19 cellular contexts compared by ENCODE assay signal in genomic region chr16:57025941-57026777, GRCh38. TPM values are rescaled to one million over a fixed set of nuclear protein-coding genes. Genes with fewer than 3 reads are reported as not detected.
DNase-seq lines count a peak whose midpoint lies in the region; ATAC-seq, FAIRE-seq and TF ChIP-seq lines count a peak whose summit lies in the region.
"Had no signal": no experiment of that assay in that cellular context is flagged by ENCODE, and none has a peak within 500 bp of the region (broad histone marks: within the 10 kb centered on the region; RNA-seq: fewer than 3 reads in every experiment).

No MANE protein-coding gene starts in this region.

- no peak for TF ChIP-seq RAD21 in H1 (IDR thresholded peaks at IDR 0.05 in 1 of 2, conservative IDR thresholded peaks at IDR 0.05 in 1 of 2; ENCODE audit: low read depth in 2 of 2, low read length in 2 of 2)

- peaks cover 0 to 2% of the 10 kb centered on the region in 2 experiments for H4K20me1 ChIP-seq in H1 (replicated peaks in 1 of 2; ENCODE audit: control insufficient read depth in 1 of 2, insufficient read depth in 2 of 2, low read length in 2 of 2)

- no peak overlapping the region for H3K4me2 ChIP-seq in H1 (ENCODE audit: insufficient read depth in 1 of 2, low read depth in 2 of 2, low read length in 2 of 2)
- no peak overlapping the region for H3K4me2 ChIP-seq in mesendoderm (ENCODE audit: low read length)
- H3K4me2 ChIP-seq: smooth muscle cell had no signal

- no peak overlapping the region for H3K14ac ChIP-seq in H1 (ENCODE audit: insufficient read length)

- no peak overlapping the region for H3K27ac Mint-ChIP-seq in activated T-cell treated with anti-CD3 and anti-CD28 coated beads, Interleukin-2, amount 50 U/mL, for 72 hours
- peak overlapping the region; percentile 74 to 89 (median 80) for H3K27ac Mint-ChIP-seq in IgD-negative memory B cell

- H3K18ac ChIP-seq in H1 (ENCODE audit: extremely low read depth, low read length) (no peak overlapping the region), mesendoderm (ENCODE audit: low read length) (no peak overlapping the region)

- H2BK15ac ChIP-seq in H1 (ENCODE audit: low read length) (no peak overlapping the region), mesendoderm (replicated peaks; ENCODE audit: low read depth) (no peak overlapping the region)

- peaks cover 6% of the 10 kb centered on the region; the same call in 1 of the 2 replicates for H3K23me2 ChIP-seq in H1 (ENCODE audit: low read depth, low read length)

- POLR2A ChIA-PET in H1 (lab: Charles Lee; ENCODE audit: partially characterized antibody), result no interaction called here

- no peak overlapping the region for H3K9ac ChIP-seq in H1 (replicated peaks in 1 of 4; ENCODE audit: extremely low read depth in 1 of 4, low read depth in 3 of 4, low read length in 3 of 4)
- H3K9ac ChIP-seq in mesendoderm (ENCODE audit: low read length), result no peak overlapping the region
- H3K9ac ChIP-seq: parathyroid adenoma had no signal

- no peak for TF ChIP-seq CTCF in H1 (IDR thresholded peaks at IDR 0.05; ENCODE audit: control extremely low read depth in 1 of 3, insufficient read depth in 1 of 3, low read depth in 1 of 3, low read length in 3 of 3)

- H3K9me3 Mint-ChIP-seq in activated T-cell treated with anti-CD3 and anti-CD28 coated beads, Interleukin-2, amount 50 U/mL, for 72 hours, result peaks cover 2% of the 10 kb centered on the region in 2 donors
- peaks cover 0 to 1% (median 0%) of the 10 kb centered on the region in 3 donors for H3K9me3 Mint-ChIP-seq in IgD-negative memory B cell
- H3K9me3 Mint-ChIP-seq: activated CD4-positive, alpha-beta T cell treated with anti-CD3 and anti-CD28 coated beads, Interleukin-2, amount 10 ng/mL, durations not matched to agents 7 days and 5 days had no signal

- H3K4ac ChIP-seq in H1 (replicated peaks; ENCODE audit: insufficient read length, low read depth, low read length) (no peak overlapping the region), mesendoderm (ENCODE audit: low read depth, low read length) (no peak overlapping the region)

- 0 out of 2 replicates have a peak overlapping the region, but pooled peaks have one; percentile 27 for H2BK12ac ChIP-seq in H1 (ENCODE audit: low read depth, low read length)

- no peak overlapping the region for H4K91ac ChIP-seq in H1 (replicated peaks; ENCODE audit: insufficient read length, low read length)

- H2BK20ac ChIP-seq in H1 (ENCODE audit: low read length), result no peak overlapping the region

- no peaks in the 10 kb centered on the region for H3K79me2 ChIP-seq in H1 (ENCODE audit: control insufficient read depth in 1 of 2, insufficient read depth in 2 of 2, low read length in 2 of 2)
- H3K79me2 ChIP-seq in mesendoderm (ENCODE audit: control insufficient read depth, insufficient read depth, low read length), result no peaks in the 10 kb centered on the region
- H3K79me2 ChIP-seq: parathyroid adenoma had no signal

- H3K4me3 Mint-ChIP-seq in activated T-cell treated with anti-CD3 and anti-CD28 coated beads, Interleukin-2, amount 50 U/mL, for 72 hours, result no peak overlapping the region
- no peak overlapping the region for H3K4me3 Mint-ChIP-seq in IgD-negative memory B cell
- H3K4me3 Mint-ChIP-seq: activated CD4-positive, alpha-beta T cell treated with anti-CD3 and anti-CD28 coated beads, Interleukin-2, amount 10 ng/mL, durations not matched to agents 7 days and 5 days had no signal

- WGBS in H1 (ENCODE audit: extremely low coverage in 1 of 2, insufficient coverage in 1 of 2, insufficient read length in 1 of 2, insufficient replicate concordance in 2 of 2, low coverage in 1 of 2, low lambda C conversion rate in 2 of 2, missing lambda C conversion rate in 1 of 2), 2 experiments, result 84% methylated on average over 21 of the region's 21 CpGs; no CpG with 5 or more reads in 1 of the 2 experiments
- 48 to 81% (median 67%) methylated on average over 21 of the region's 21 CpGs for whole genome bisulfite sequencing in small intestine, 3 donors
- WGBS in mesendoderm (ENCODE audit: extremely low coverage, insufficient coverage, low lambda C conversion rate), result no CpG with 5 or more reads among the region's 21 CpGs

- H2BK120ac ChIP-seq in H1 (replicated peaks; ENCODE audit: low read depth, low read length) (no peak overlapping the region), mesendoderm (ENCODE audit: low read depth, low read length) (no peak overlapping the region)

- H3K36me3 Mint-ChIP-seq in activated T-cell treated with anti-CD3 and anti-CD28 coated beads, Interleukin-2, amount 50 U/mL, for 72 hours (ENCODE audit: insufficient read depth in 2 of 2), result peaks cover 22 to 50% of the 10 kb centered on the region in 2 donors
- H3K36me3 Mint-ChIP-seq in IgD-negative memory B cell, result peaks cover 14% of the 10 kb centered on the region

- H3K23ac ChIP-seq in H1 (ENCODE audit: insufficient read length), result no peak overlapping the region
- no peak overlapping the region for H3K23ac ChIP-seq in mesendoderm (ENCODE audit: low read length)

- H3K4me1 Mint-ChIP-seq in activated T-cell treated with anti-CD3 and anti-CD28 coated beads, Interleukin-2, amount 50 U/mL, for 72 hours (ENCODE audit: low read depth), result peaks cover 93% of the 10 kb centered on the region
- peaks cover 15 to 32% (median 20%) of the 10 kb centered on the region in 3 donors for H3K4me1 Mint-ChIP-seq in IgD-negative memory B cell

- H3K36me3 ChIP-seq in H1 (ENCODE audit: control insufficient read depth in 2 of 4, insufficient read depth in 4 of 4, low read length in 3 of 4) (no peaks in the 10 kb centered on the region), small intestine (ENCODE audit: control insufficient read depth in 2 of 2, insufficient read depth in 2 of 2, low read length in 2 of 2) (peaks cover 10 to 11% of the 10 kb centered on the region in 2 donors), mesendoderm (ENCODE audit: control insufficient read depth, insufficient read depth, low read length) (no peaks in the 10 kb centered on the region)
- H3K36me3 ChIP-seq: uterus had no signal

- H4K5ac ChIP-seq in H1 (ENCODE audit: insufficient read length, low read depth, low read length), result no peak overlapping the region
- H4K5ac ChIP-seq in mesendoderm (ENCODE audit: low read length), result no peak overlapping the region

- H3K9me3 ChIP-seq in H1 (ENCODE audit: insufficient read depth in 2 of 2, low read depth in 1 of 2, low read length in 1 of 2), result no peaks in the 10 kb centered on the region
- H3K9me3 ChIP-seq in small intestine (ENCODE audit: control insufficient read depth, low read depth), result no peaks in the 10 kb centered on the region
- H3K9me3 ChIP-seq: Peyer's patch, uterus had no signal

- H3K56ac ChIP-seq in H1 (replicated peaks; ENCODE audit: insufficient read length, low read depth, low read length), result no peak overlapping the region
- H3K56ac ChIP-seq in mesendoderm (ENCODE audit: low read length), result no peak overlapping the region

- H3K27me3 ChIP-seq in H1 (replicated peaks in 1 of 4; ENCODE audit: control insufficient read depth in 3 of 4, extremely low read depth in 1 of 4, insufficient read depth in 3 of 4, low read length in 3 of 4), result no peaks in the 10 kb centered on the region
- H3K27me3 ChIP-seq in small intestine (ENCODE audit: control insufficient read depth in 2 of 2, insufficient read depth in 2 of 2, low read length in 2 of 2), result no peaks in the 10 kb centered on the region
- no peaks in the 10 kb centered on the region for H3K27me3 ChIP-seq in mesendoderm (ENCODE audit: insufficient read depth, low read length, poor library complexity)
- H3K27me3 ChIP-seq: Peyer's patch, uterus had no signal

- DNase-seq in activated T-cell treated with anti-CD3 and anti-CD28 coated beads, Interleukin-2, amount 50 U/mL, for 1 hour, result peak; percentile 24
- DNase-seq in activated T-cell treated with anti-CD3 and anti-CD28 coated beads, Interleukin-2, amount 50 U/mL, for 72 hours, result no peak
- no peak for DNase-seq in H1 (ENCODE audit: low read depth in 1 of 2, low spot score in 2 of 2)
- DNase-seq in small intestine, result peak; percentile 25
- DNase-seq in mesendoderm, result no peak
- no peak for DNase-seq in COLO829 (ENCODE audit: low spot score)
- DNase-seq in EL, result no peak
- DNase-seq: activated CD4-positive, alpha-beta T cell treated with anti-CD3 and anti-CD28 coated beads, Interleukin-2, amount 10 ng/mL, durations not matched to agents 7 days and 5 days; head of caudate nucleus; MM.1S; NCI-H1930; NCI-H524 treated with DMSO at 0.1 percent for 48 hours; Peyer's patch; stimulated activated naive CD8-positive, alpha-beta T cell treated with anti-CD3 and anti-CD28 coated beads, Interleukin-15, amount 100 ng/mL, for 72 hours; uterus had no signal

- H3K27me3 Mint-ChIP-seq in activated T-cell treated with anti-CD3 and anti-CD28 coated beads, Interleukin-2, amount 50 U/mL, for 72 hours (ENCODE audit: low read depth), result no peaks in the 10 kb centered on the region
- no peaks in the 10 kb centered on the region for H3K27me3 Mint-ChIP-seq in IgD-negative memory B cell
- H3K27me3 Mint-ChIP-seq: activated CD4-positive, alpha-beta T cell treated with anti-CD3 and anti-CD28 coated beads, Interleukin-2, amount 10 ng/mL, durations not matched to agents 7 days and 5 days; stimulated activated naive CD8-positive, alpha-beta T cell treated with anti-CD3 and anti-CD28 coated beads, Interleukin-15, amount 100 ng/mL, for 72 hours had no signal

- H3K27ac ChIP-seq in H1 (ENCODE audit: low read depth, low read length) (no peak overlapping the region), small intestine (ENCODE audit: low read depth in 1 of 2, low read length in 1 of 2) (no peak overlapping the region), mesendoderm (ENCODE audit: low read depth, low read length) (no peak overlapping the region)
- H3K27ac ChIP-seq: parathyroid adenoma, Peyer's patch, uterus had no signal

- H3K4me1 ChIP-seq in H1 (replicated peaks in 1 of 4; ENCODE audit: control insufficient read depth in 3 of 4, insufficient read depth in 4 of 4, low read length in 3 of 4), result no peaks in the 10 kb centered on the region
- no peaks in the 10 kb centered on the region for H3K4me1 ChIP-seq in small intestine (ENCODE audit: control insufficient read depth in 2 of 2, insufficient read depth in 1 of 2, low read depth in 1 of 2, low read length in 1 of 2)
- no peaks in the 10 kb centered on the region for H3K4me1 ChIP-seq in mesendoderm (ENCODE audit: control insufficient read depth, low read depth, low read length)
- H3K4me1 ChIP-seq: parathyroid adenoma, Peyer's patch, uterus had no signal

- H2BK5ac ChIP-seq in H1 (ENCODE audit: low read depth, low read length) (no peak overlapping the region), mesendoderm (ENCODE audit: low read length) (no peak overlapping the region)

- FAIRE-seq in H1 (lab: Jason Lieb, UNC) (no peak), small intestine (lab: Jason Lieb, UNC) (no peak)
- FAIRE-seq: islet of Langerhans had no signal

- no peak for TF ChIP-seq POLR2A in H1 (IDR thresholded peaks at IDR 0.05; ENCODE audit: control extremely low read depth in 1 of 2, low read depth in 2 of 2, low read length in 2 of 2)

- CTCF ChIA-PET in H1 (lab: Charles Lee; ENCODE audit: partially characterized antibody), result interaction anchor here (1.2 to 1.7 kb wide), 4 partner anchors 10 to 386 kb away, joined by 3 to 7 read pairs (median 4); no protein-coding TSS in a partner anchor

- TF ChIP-seq EP300 in H1 (IDR thresholded peaks at IDR 0.05; ENCODE audit: borderline replicate concordance in 1 of 2, low read depth in 2 of 2, low read length in 2 of 2), result no peak

- H3K79me1 ChIP-seq in H1 (ENCODE audit: low read depth, low read length), result no peaks in the 10 kb centered on the region
- H3K79me1 ChIP-seq in mesendoderm (ENCODE audit: low read length), result no peaks in the 10 kb centered on the region

- ATAC-seq in activated T-cell treated with anti-CD3 and anti-CD28 coated beads, Interleukin-2, amount 50 U/mL, for 72 hours (replicated peaks in 1 of 2), result no peak
- ATAC-seq: stimulated activated naive CD8-positive, alpha-beta T cell treated with anti-CD3 and anti-CD28 coated beads, Interleukin-15, amount 100 ng/mL, for 72 hours had no signal

- H2AK5ac ChIP-seq in H1 (ENCODE audit: low read depth, low read length) (no peak overlapping the region), mesendoderm (ENCODE audit: low read length) (no peak overlapping the region)

- no peak overlapping the region for H3K4me3 ChIP-seq in H1 (ENCODE audit: extremely low read depth in 1 of 4, insufficient read depth in 2 of 4, low read depth in 3 of 4, low read length in 4 of 4)
- no peak overlapping the region for H3K4me3 ChIP-seq in small intestine (ENCODE audit: low read depth in 1 of 2, low read length in 2 of 2)
- no peak overlapping the region for H3K4me3 ChIP-seq in mesendoderm (ENCODE audit: low read length)
- H3K4me3 ChIP-seq: Peyer's patch, smooth muscle cell, uterus had no signal

- peak overlapping the region; percentile 81 for H4K8ac ChIP-seq in H1 (ENCODE audit: extremely low read depth, insufficient read depth, low read length)
- no peak overlapping the region for H4K8ac ChIP-seq in mesendoderm (ENCODE audit: low read depth, low read length)

- no peak overlapping the region for H2AFZ ChIP-seq in H1 (ENCODE audit: low read length)
- H2AFZ ChIP-seq: parathyroid adenoma had no signal

RNA-seq across cellular contexts. Expression of gene NLRC5, which starts 36.8 kb away (rescaled TPM):
- 100 to 1,000 TPM; 239 to 256 TPM for total RNA-seq in activated T-cell treated with anti-CD3 and anti-CD28 coated beads, Interleukin-2, amount 50 U/mL, for 72 hours
- polyA plus RNA-seq in IgD-negative memory B cell (134 TPM), H1 (2011; rRNA removed) (2.0 and 2.2 TPM in 2 replicates), small intestine (10 to 100 TPM in 2 of 3 donors, 1 to 10 TPM in 1; 6.3 to 29.2 (median 25.4) TPM)
- total RNA-seq in H1 (2021; fragmentation: NEBNext Ultra II Directional; extraction: Animal tissue kit (Norgen Biotek cat#: 25700)), result 2.8 and 3.2 TPM in 2 replicates
- 1.8 TPM for polyA plus RNA-seq in H1 (2011; cell fraction: cytosol; rRNA removed)
- 8.8 TPM for polyA plus RNA-seq in H1 (2011; cell fraction: nucleus; rRNA removed)
- polyA plus RNA-seq in H1 (2012, experiment 1 of 2), result 0.97 to 4.4 TPM (median 2.8 TPM) in 4 replicates
- polyA plus RNA-seq in H1 (2012, experiment 2 of 2), result 1.3 TPM
- polyA plus RNA-seq in H1 (2013, experiment 1 of 2), result 1.3 TPM
- 1.1 TPM for polyA plus RNA-seq in H1 (2013, experiment 2 of 2)
- 4.4 and 5.0 TPM in 2 replicates for polyA minus RNA-seq in H1 (2011; rRNA and poly(A)+ RNA removed)
- 2.4 TPM for polyA minus RNA-seq in H1 (2011; cell fraction: cytosol; rRNA and poly(A)+ RNA removed)
- polyA minus RNA-seq in H1 (2011; cell fraction: nucleus; rRNA and poly(A)+ RNA removed), result 10.5 TPM
- polyA plus RNA-seq in mesendoderm (2013, experiment 1 of 2), result 0.41 TPM
- polyA plus RNA-seq in mesendoderm (2013, experiment 2 of 2), result 0.52 TPM

Comparison
In these comparisons a context has a peak if more than half of its experiments do, and no peak if none do; other contexts are left out.
1. DNase-seq: peak in activated T-cell treated with anti-CD3 and anti-CD28 coated beads, Interleukin-2, amount 50 U/mL, for 1 hour (single experiment) and small intestine (single experiment); none in activated T-cell treated with anti-CD3 and anti-CD28 coated beads, Interleukin-2, amount 50 U/mL, for 72 hours (0 of 2), H1 (0 of 2), mesendoderm (single experiment), COLO829 (single experiment) and EL (single experiment).